ENCODE assay signal across 14 cellular contexts in the genomic region with DNA sequence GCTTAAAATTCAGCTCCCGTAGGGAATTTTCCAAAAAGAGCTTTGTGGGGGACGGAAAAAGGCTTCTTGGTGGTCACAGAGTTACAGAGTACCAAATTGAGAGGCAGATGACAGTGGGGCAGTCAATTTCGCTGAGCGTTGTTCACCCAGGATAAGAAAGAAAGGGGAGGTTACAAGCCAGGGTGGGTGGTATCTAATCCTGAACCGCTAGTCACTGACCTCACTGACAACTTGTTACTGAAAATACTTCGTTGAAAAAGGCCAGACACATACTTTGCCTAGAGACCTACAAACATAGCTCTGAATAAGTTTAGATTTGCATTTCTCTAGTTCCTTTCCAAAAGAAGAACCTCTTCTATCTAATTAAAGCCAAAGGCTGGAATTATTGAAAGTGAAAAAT. TPM values are rescaled to one million over a fixed set of nuclear protein-coding genes. Genes with fewer than 3 reads are reported as not detected.
DNase-seq lines count a peak whose midpoint lies in the region; ATAC-seq and TF ChIP-seq lines count a peak whose summit lies in the region.
"Had no signal": no experiment of that assay in that cellular context is flagged by ENCODE, and none has a peak within 500 bp of the region (broad histone marks: within the 10 kb centered on the region; RNA-seq: fewer than 3 reads in every experiment).

Gene CTNNA3, minus strand, starts transcription at position 167 of the 400 bp plus-strand sequence.

- peaks cover 0 to 7% (median 0%) of the 10 kb centered on the region in 9 donors for H3K27me3 ChIP-seq in heart left ventricle

- H3K4me1 ChIP-seq in heart left ventricle = peaks cover 0 to 21% (median 4%) of the 10 kb centered on the region in 12 donors

- H3K4me3 ChIP-seq in heart left ventricle = peak within 1 kb of the TSS; percentile 12 to 60 (median 46)

- intact Hi-C loops in heart left ventricle (cut with DNase I) = loop anchor here in 8 of 10 donors (2.0 to 5.0 kb wide), 5 partner anchors 34 to 85 kb away; no protein-coding TSS in a partner anchor

- TF ChIP-seq CTCF in heart left ventricle (IDR thresholded peaks at IDR 0.05) = no peak

- WGBS in heart left ventricle, 4 donors = 7 to 14% (median 13%) methylated on average over 6 of the region's 6 CpGs

- TF ChIP-seq POLR2A in heart left ventricle (IDR thresholded peaks at IDR 0.05) = no peak

- H3K27ac ChIP-seq in heart left ventricle = peak within 1 kb of the TSS; percentile 62 to 91 (median 81)
- peak within 1 kb of the TSS; percentile 35 for H3K27ac ChIP-seq in substantia nigra (ENCODE audit: low read depth, low read length, poor library complexity, severe bottlenecking)

- peak; percentile 90 for ATAC-seq in HG03095 (IDR thresholded peaks at IDR 0.05; ENCODE audit: unreplicated experiment)
- peak; percentile 95 to 96 (median 96) for ATAC-seq in heart left ventricle

- DNase-seq in GM19240 (ENCODE audit: insufficient read length, low spot score) = peak; percentile 13
- DNase-seq in heart left ventricle = peak in 3 of 5 donors; percentile 31 to 47 (median 45)
- no peak for DNase-seq in substantia nigra (lab: John Stamatoyannopoulos, UW)
- no peak for DNase-seq in NCI-H2196 (lab: John Stamatoyannopoulos, UW; ENCODE audit: unreplicated experiment)
- DNase-seq in NCI-H1417 (lab: John Stamatoyannopoulos, UW) = no peak
- DNase-seq in NCI-H82 treated with DMSO at 0.1 percent for 48 hours (lab: John Stamatoyannopoulos, UW; ENCODE audit: unreplicated experiment) = no peak
- DNase-seq in NCI-H226 = no peak
- DNase-seq: activated CD4-positive, alpha-beta T cell treated with anti-CD3 and anti-CD28 coated beads, Interleukin-2, amount 50 U/mL, for 4 hours; CD4-positive, alpha-beta memory T cell; HFFc6; kidney glomerular epithelial cell; NCI-H510A treated with DMSO at 0.1 percent for 48 hours had no signal

- H3K36me3 ChIP-seq in heart left ventricle = no peaks in the 10 kb centered on the region

- no peaks in the 10 kb centered on the region for H3K9me3 ChIP-seq in heart left ventricle

RNA-seq across cellular contexts. Expression of gene CTNNA3, which starts in this region (rescaled TPM):
- total RNA-seq in heart left ventricle = 100 to 1,000 TPM in 5 of 9 donors, 10 to 100 TPM in 4; 41.0 to 200 (median 116) TPM
- 1 to 10 TPM; 4.8 to 5.0 TPM for polyA plus RNA-seq in heart left ventricle
- total RNA-seq: CD4-positive, alpha-beta memory T cell; HFFc6; pulmonary artery endothelial cell had no signal
- polyA plus RNA-seq: CD4-positive, alpha-beta memory T cell had no signal

Comparison
In these comparisons a context has a peak if more than half of its experiments do, and no peak if none do; other contexts are left out.
1. DNase-seq: peak in GM19240 (single experiment) and heart left ventricle (3 of 5); none in substantia nigra (0 of 49), NCI-H2196 (single experiment), NCI-H1417 (0 of 3), NCI-H82 treated with DMSO at 0.1 percent for 48 hours (single experiment) and NCI-H226 (single experiment).